Comparison of ENCODE assay signal across 4 cellular contexts in the genomic region with DNA sequence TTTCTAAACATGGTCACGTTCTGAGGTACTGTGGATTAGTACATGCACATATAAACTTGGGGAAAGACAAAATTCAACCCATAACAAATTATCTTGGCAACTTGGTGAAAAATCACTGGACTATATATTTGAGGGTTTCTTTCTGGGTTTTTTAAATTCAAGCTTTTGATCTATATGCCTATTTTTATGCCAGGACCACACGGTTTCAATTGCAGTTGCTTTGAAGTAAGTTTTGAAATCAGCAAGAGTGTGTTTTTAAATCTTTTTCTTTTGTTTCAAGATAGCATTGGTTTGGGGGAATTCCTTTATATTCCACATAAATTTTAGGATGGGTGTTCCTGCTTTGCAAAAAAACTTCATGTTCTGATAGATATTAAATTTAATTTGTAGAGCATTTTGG.
"Had no signal": no experiment of that assay in that cellular context is flagged by ENCODE, and none has a peak within 500 bp of the region (broad histone marks: within the 10 kb centered on the region; RNA-seq: fewer than 3 reads in every experiment).

No MANE protein-coding gene starts in this region.

- DNase-seq: H9, HCEC 1CT, IMR-90 had no signal

- H3K4me3 ChIP-seq: GM23338 had no signal

- H2AFZ ChIP-seq: GM23338 had no signal

- H3K4me2 ChIP-seq: GM23338 had no signal

- H3K4me1 Mint-ChIP-seq: GM23338 had no signal

- H3K4me3 Mint-ChIP-seq: GM23338, H9 had no signal

- H3K27ac Mint-ChIP-seq: GM23338, H9 had no signal

- H3K9me3 Mint-ChIP-seq: H9 had no signal
